12 cellular contexts compared by ENCODE assay signal in genomic region chr1:160705176-160705745, GRCh38. TPM values are rescaled to one million over a fixed set of nuclear protein-coding genes. Genes with fewer than 3 reads are reported as not detected.
DNase-seq lines count a peak whose midpoint lies in the region; ATAC-seq, FAIRE-seq and TF ChIP-seq lines count a peak whose summit lies in the region.
"Had no signal": no experiment of that assay in that cellular context is flagged by ENCODE, and none has a peak within 500 bp of the region (broad histone marks: within the 10 kb centered on the region; RNA-seq: fewer than 3 reads in every experiment).

No MANE protein-coding gene starts in this region.

- H3K4me1 ChIP-seq in right lobe of liver (no peaks in the 10 kb centered on the region), HepG2 (ENCODE audit: insufficient read depth, low read length) (no peaks in the 10 kb centered on the region), Loucy (ENCODE audit: insufficient read depth, low read length, poor library complexity, severe bottlenecking) (peaks cover 55% of the 10 kb centered on the region), upper lobe of right lung (peaks cover 25% of the 10 kb centered on the region)

- no peak overlapping the region for H3K4me3 Mint-ChIP-seq in activated T-helper 1 cell treated with anti-CD3 and anti-CD28 coated beads, Interleukin-12 subunit alpha, Interleukin-12 subunit beta, Interleukin-2, Interleukin-4 antibody, amounts not matched to agents 30 ng/mL and 10 ng/mL and 1 ng/mL, durations not matched to agents 14 hours and 24 hours and 36 hours
- H3K4me3 Mint-ChIP-seq: HFFc6 had no signal

- no peaks in the 10 kb centered on the region for H3K36me3 ChIP-seq in right lobe of liver
- no peaks in the 10 kb centered on the region for H3K36me3 ChIP-seq in HepG2 (replicated peaks in 1 of 2; ENCODE audit: control insufficient read depth in 1 of 2, insufficient read depth in 2 of 2, low read length in 2 of 2)
- no peaks in the 10 kb centered on the region for H3K36me3 ChIP-seq in Loucy (ENCODE audit: insufficient read depth, low read length)
- no peaks in the 10 kb centered on the region for H3K36me3 ChIP-seq in upper lobe of right lung

- TF ChIP-seq RAD21 in HepG2 (CRISPR knock-in tag; IDR thresholded peaks at IDR 0.05), result no peak

- H3K4me2 ChIP-seq in HepG2 (ENCODE audit: low read depth, low read length) (no peak overlapping the region), Loucy (ENCODE audit: low read depth, low read length, poor library complexity, severe bottlenecking) (peak overlapping the region; percentile 26)

- H3K9me2 ChIP-seq in Loucy (replicated peaks; ENCODE audit: low read depth, low read length), result no peaks in the 10 kb centered on the region

- H3F3A ChIP-seq in Loucy (ENCODE audit: low read depth), result 0 out of 2 replicates have a peak, but pooled peaks cover 4% of the 10 kb centered on the region

- H3K9me3 ChIP-seq in right lobe of liver (no peaks in the 10 kb centered on the region), HepG2 (ENCODE audit: low read length) (no peaks in the 10 kb centered on the region), Loucy (ENCODE audit: insufficient read depth, low read depth, low read length) (no peaks in the 10 kb centered on the region), upper lobe of right lung (no peaks in the 10 kb centered on the region)

- no peaks in the 10 kb centered on the region for H3K9me3 Mint-ChIP-seq in activated T-helper 1 cell treated with anti-CD3 and anti-CD28 coated beads, Interleukin-12 subunit alpha, Interleukin-12 subunit beta, Interleukin-2, Interleukin-4 antibody, amounts not matched to agents 30 ng/mL and 10 ng/mL and 1 ng/mL, durations not matched to agents 14 hours and 24 hours and 36 hours
- H3K9me3 Mint-ChIP-seq: HFFc6 had no signal

- no peak for FAIRE-seq in HepG2 (lab: Jason Lieb, UNC)

- H3K4me1 Mint-ChIP-seq in activated T-helper 1 cell treated with anti-CD3 and anti-CD28 coated beads, Interleukin-12 subunit alpha, Interleukin-12 subunit beta, Interleukin-2, Interleukin-4 antibody, amounts not matched to agents 30 ng/mL and 10 ng/mL and 1 ng/mL, durations not matched to agents 14 hours and 24 hours and 36 hours (ENCODE audit: low read depth), result no peaks in the 10 kb centered on the region

- in situ Hi-C loops in HepG2 (cut with HindIII; ENCODE audit: extremely low pct_ligation_motif_present, low pct_unique_long_range_greater_than_20kb), result no loop called here

- ATAC-seq in right lobe of liver (peak in 3 of 4 donors; percentile 41 to 53 (median 49)), HepG2 (no peak), upper lobe of right lung (peak; percentile 75)

- H3K27me3 Mint-ChIP-seq in activated T-helper 1 cell treated with anti-CD3 and anti-CD28 coated beads, Interleukin-12 subunit alpha, Interleukin-12 subunit beta, Interleukin-2, Interleukin-4 antibody, amounts not matched to agents 30 ng/mL and 10 ng/mL and 1 ng/mL, durations not matched to agents 14 hours and 24 hours and 36 hours (ENCODE audit: insufficient read depth), result no peaks in the 10 kb centered on the region

- TF ChIP-seq CTCF in right lobe of liver (IDR thresholded peaks at IDR 0.05) (no peak), HepG2 (CRISPR knock-in tag; IDR thresholded peaks at IDR 0.05) (no peak), Loucy (conservative IDR thresholded peaks at IDR 0.05; ENCODE audit: low read length) (no peak), upper lobe of right lung (IDR thresholded peaks at IDR 0.05) (no peak)

- H3K36me3 Mint-ChIP-seq in activated T-helper 1 cell treated with anti-CD3 and anti-CD28 coated beads, Interleukin-12 subunit alpha, Interleukin-12 subunit beta, Interleukin-2, Interleukin-4 antibody, amounts not matched to agents 30 ng/mL and 10 ng/mL and 1 ng/mL, durations not matched to agents 14 hours and 24 hours and 36 hours (ENCODE audit: low read depth), result peaks cover 46% of the 10 kb centered on the region

- intact Hi-C loops in right lobe of liver (cut with DNase I) (no loop called here), HepG2 (cut with micrococcal nuclease; ENCODE audit: unreplicated experiment) (no loop called here), upper lobe of right lung (cut with DNase I) (no loop called here)
- intact Hi-C loops in activated T-helper 1 cell treated with anti-CD3 and anti-CD28 coated beads, Interleukin-12 subunit alpha, Interleukin-12 subunit beta, Interleukin-2, Interleukin-4 antibody, amounts not matched to agents 30 ng/mL and 10 ng/mL and 1 ng/mL, durations not matched to agents 14 hours and 24 hours and 36 hours (cut with micrococcal nuclease), result no loop called here

- H3K4me3 ChIP-seq in right lobe of liver, result no peak overlapping the region
- H3K4me3 ChIP-seq in HepG2 (replicated peaks in 1 of 3; ENCODE audit: insufficient read depth in 1 of 3, low read depth in 2 of 3, low read length in 3 of 3), result no peak overlapping the region
- no peak overlapping the region for H3K4me3 ChIP-seq in Loucy (ENCODE audit: low read length, poor library complexity, severe bottlenecking)
- H3K4me3 ChIP-seq in upper lobe of right lung, result no peak overlapping the region

- H4K20me1 ChIP-seq in HepG2 (ENCODE audit: insufficient read depth, low read length), result no peaks in the 10 kb centered on the region
- no peaks in the 10 kb centered on the region for H4K20me1 ChIP-seq in Loucy (ENCODE audit: insufficient read depth, low read length, poor library complexity, severe bottlenecking)

- DNase-seq in right lobe of liver, result no peak
- DNase-seq in HepG2 (ENCODE audit: low spot score), result no peak
- no peak for DNase-seq in activated T-helper 1 cell treated with anti-CD3 and anti-CD28 coated beads, Interleukin-12 subunit alpha, Interleukin-12 subunit beta, Interleukin-2, Interleukin-4 antibody, amounts not matched to agents 30 ng/mL and 10 ng/mL and 1 ng/mL, durations not matched to agents 14 hours and 24 hours and 36 hours (ENCODE audit: low spot score)
- no peak for DNase-seq in upper lobe of right lung
- no peak for DNase-seq in hippocampal formation (lab: John Stamatoyannopoulos, UW)
- no peak for DNase-seq in islet precursor cell
- no peak for DNase-seq in cerebellar cortex (ENCODE audit: low spot score)
- DNase-seq: activated CD4-positive, CD25-positive, alpha-beta regulatory T cell treated with anti-CD3 and anti-CD28 coated beads, Interleukin-2, amount 50 U/mL, for 72 hours; effector CD4-positive, alpha-beta T cell; HFFc6; RPMI8226 had no signal

- H3K79me2 ChIP-seq in HepG2 (ENCODE audit: insufficient read depth, low read length), result no peaks in the 10 kb centered on the region
- peaks cover 81% of the 10 kb centered on the region for H3K79me2 ChIP-seq in Loucy (ENCODE audit: insufficient read depth, low read length)

- no peaks in the 10 kb centered on the region for H3K27me3 ChIP-seq in right lobe of liver
- H3K27me3 ChIP-seq in HepG2 (ENCODE audit: control insufficient read depth in 1 of 2, insufficient read depth in 2 of 2, low read length in 2 of 2), result peaks cover 0 to 4% of the 10 kb centered on the region in 2 experiments; a peak in 2 of 5 replicates
- H3K27me3 ChIP-seq in Loucy (ENCODE audit: insufficient read depth, low read length, poor library complexity, severe bottlenecking), result no peaks in the 10 kb centered on the region
- no peaks in the 10 kb centered on the region for H3K27me3 ChIP-seq in upper lobe of right lung

- TF ChIP-seq POLR2A in right lobe of liver (IDR thresholded peaks at IDR 0.05), result no peak
- TF ChIP-seq POLR2A in HepG2 (IDR thresholded peaks at IDR 0.05; ENCODE audit: insufficient read depth in 1 of 2, low read depth in 2 of 2, low read length in 2 of 2), result no peak

- peak overlapping the region; percentile 62 for H3K27ac Mint-ChIP-seq in activated T-helper 1 cell treated with anti-CD3 and anti-CD28 coated beads, Interleukin-12 subunit alpha, Interleukin-12 subunit beta, Interleukin-2, Interleukin-4 antibody, amounts not matched to agents 30 ng/mL and 10 ng/mL and 1 ng/mL, durations not matched to agents 14 hours and 24 hours and 36 hours
- H3K27ac Mint-ChIP-seq: HFFc6 had no signal

- POLR2A ChIA-PET in HepG2 (lab: Yijun Ruan, JAX), result no interaction called here

- no peak overlapping the region for H2AFZ ChIP-seq in HepG2 (ENCODE audit: low read length)
- H2AFZ ChIP-seq in Loucy (ENCODE audit: low read length), result no peak overlapping the region

- WGBS in right lobe of liver (ENCODE audit: insufficient coverage, low coverage, low lambda C conversion rate, missing lambda C conversion rate), result 72% methylated on average over 4 of the region's 4 CpGs
- WGBS in HepG2 (ENCODE audit: low lambda C conversion rate), result 53% methylated on average over 4 of the region's 4 CpGs

- H3K27ac ChIP-seq in right lobe of liver, result no peak overlapping the region
- no peak overlapping the region for H3K27ac ChIP-seq in HepG2 (ENCODE audit: extremely low read length, insufficient read depth, low read length)
- no peak overlapping the region for H3K27ac ChIP-seq in upper lobe of right lung

- CTCF ChIA-PET in HepG2 (lab: Yijun Ruan, JAX; ENCODE audit: low intra/inter-chr PET ratio, low total read pairs), result no interaction called here

- TF ChIP-seq EP300 in HepG2 (IDR thresholded peaks at IDR 0.05; ENCODE audit: low read depth in 2 of 2, low read length in 2 of 2) (no peak), HepG2 (CRISPR knock-in tag; IDR thresholded peaks at IDR 0.05; ENCODE audit: borderline replicate concordance) (no peak)

- no peak overlapping the region for H3K9ac ChIP-seq in HepG2 (ENCODE audit: insufficient read depth, low read depth, low read length)
- H3K9ac ChIP-seq in Loucy (ENCODE audit: low read depth, low read length, poor library complexity, severe bottlenecking), result no peak overlapping the region

- BruUV-seq in HepG2 (replicated peaks; lab: Mats Ljungman, UMichigan), result no TSS peak

RNA-seq across cellular contexts. Expression of gene CD48, which starts 6.4 kb away (rescaled TPM):
- 1 to 10 TPM in 5 of 6 experiments, under 1 TPM in 1; 0.68 to 5.0 (median 3.4) TPM for total RNA-seq in right lobe of liver
- total RNA-seq in HepG2 (2016; rRNA removed; fragmentation: Illumina TruSeq; extraction: Trizol), result not detected in 2 replicates
- not detected in 2 replicates for total RNA-seq in HepG2 (2016; cell fraction: cytosol; rRNA removed; fragmentation: Illumina TruSeq; extraction: Trizol; ENCODE audit: low read depth)
- total RNA-seq in HepG2 (2016; cell fraction: insoluble cytoplasmic fraction; rRNA removed; fragmentation: Illumina TruSeq; extraction: Trizol), result not detected in 2 replicates
- total RNA-seq in HepG2 (2016; cell fraction: membrane; rRNA removed; fragmentation: Illumina TruSeq; extraction: Trizol), result not detected in 2 replicates
- total RNA-seq in HepG2 (2016; cell fraction: nucleus; rRNA removed; fragmentation: Illumina TruSeq; extraction: Trizol), result not detected in 2 replicates
- not detected in 2 replicates for polyA plus RNA-seq in HepG2 (2011; rRNA removed)
- polyA plus RNA-seq in HepG2 (2011; cell fraction: cytosol; rRNA removed), result 0.05 TPM in 1 of 2 replicates, not detected in the other
- polyA plus RNA-seq in HepG2 (2011; cell fraction: nucleus; rRNA removed), result 0.12 TPM in 1 of 2 replicates, not detected in the other
- not detected in 2 replicates for polyA plus RNA-seq in HepG2 (2012)
- not detected in 2 replicates for polyA plus RNA-seq in HepG2 (2016; cell fraction: cytosol; fragmentation: Illumina TruSeq; extraction: Trizol; ENCODE audit: low read depth)
- polyA plus RNA-seq in HepG2 (2016; cell fraction: insoluble cytoplasmic fraction; fragmentation: Illumina TruSeq; extraction: Trizol; ENCODE audit: low read depth), result not detected in 2 replicates
- polyA plus RNA-seq in HepG2 (2016; cell fraction: membrane; fragmentation: Illumina TruSeq; extraction: Trizol; ENCODE audit: low read depth), result not detected in 2 replicates
- polyA plus RNA-seq in HepG2 (2016; cell fraction: nucleus; fragmentation: Illumina TruSeq; extraction: Trizol; ENCODE audit: insufficient read depth, low read depth), result not detected in 2 replicates
- polyA minus RNA-seq in HepG2 (2011; rRNA and poly(A)+ RNA removed; ENCODE audit: low replicate concordance), result not detected in 2 replicates
- polyA minus RNA-seq in HepG2 (2011; cell fraction: cytosol; rRNA and poly(A)+ RNA removed), result not detected in 2 replicates
- not detected in 2 replicates for polyA minus RNA-seq in HepG2 (2011; cell fraction: nucleus; rRNA and poly(A)+ RNA removed)
- total RNA-seq in activated T-helper 1 cell treated with anti-CD3 and anti-CD28 coated beads, Interleukin-12 subunit alpha, Interleukin-12 subunit beta, Interleukin-2, Interleukin-4 antibody, amounts not matched to agents 30 ng/mL and 10 ng/mL and 1 ng/mL, durations not matched to agents 14 hours and 24 hours and 36 hours, result 219 and 222 TPM in 2 replicates
- total RNA-seq in upper lobe of right lung, result 21.5 TPM
- total RNA-seq: HFFc6 had no signal

RNA-seq across cellular contexts. Expression of gene SLAMF7, which starts 33.8 kb away (rescaled TPM):
- 1 to 10 TPM in 3 of 6 experiments, under 1 TPM in 3; 0.74 to 5.2 (median 0.99) TPM for total RNA-seq in right lobe of liver
- total RNA-seq in HepG2 (2016; rRNA removed; fragmentation: Illumina TruSeq; extraction: Trizol), result not detected in 2 replicates
- not detected in 2 replicates for total RNA-seq in HepG2 (2016; cell fraction: cytosol; rRNA removed; fragmentation: Illumina TruSeq; extraction: Trizol; ENCODE audit: low read depth)
- not detected in 2 replicates for total RNA-seq in HepG2 (2016; cell fraction: insoluble cytoplasmic fraction; rRNA removed; fragmentation: Illumina TruSeq; extraction: Trizol)
- not detected in 2 replicates for total RNA-seq in HepG2 (2016; cell fraction: membrane; rRNA removed; fragmentation: Illumina TruSeq; extraction: Trizol)
- total RNA-seq in HepG2 (2016; cell fraction: nucleus; rRNA removed; fragmentation: Illumina TruSeq; extraction: Trizol), result not detected in 2 replicates
- not detected in 2 replicates for polyA plus RNA-seq in HepG2 (2011; rRNA removed)
- 0.03 TPM in 1 of 2 replicates, not detected in the other for polyA plus RNA-seq in HepG2 (2011; cell fraction: cytosol; rRNA removed)
- polyA plus RNA-seq in HepG2 (2011; cell fraction: nucleus; rRNA removed), result 0.05 TPM in 1 of 2 replicates, not detected in the other
- polyA plus RNA-seq in HepG2 (2012), result not detected in 2 replicates
- polyA plus RNA-seq in HepG2 (2016; cell fraction: cytosol; fragmentation: Illumina TruSeq; extraction: Trizol; ENCODE audit: low read depth), result not detected in 2 replicates
- polyA plus RNA-seq in HepG2 (2016; cell fraction: insoluble cytoplasmic fraction; fragmentation: Illumina TruSeq; extraction: Trizol; ENCODE audit: low read depth), result not detected in 2 replicates
- polyA plus RNA-seq in HepG2 (2016; cell fraction: membrane; fragmentation: Illumina TruSeq; extraction: Trizol; ENCODE audit: low read depth), result not detected in 2 replicates
- not detected in 2 replicates for polyA plus RNA-seq in HepG2 (2016; cell fraction: nucleus; fragmentation: Illumina TruSeq; extraction: Trizol; ENCODE audit: insufficient read depth, low read depth)
- polyA minus RNA-seq in HepG2 (2011; rRNA and poly(A)+ RNA removed; ENCODE audit: low replicate concordance), result 0.07 TPM in 1 of 2 replicates, not detected in the other
- not detected in 2 replicates for polyA minus RNA-seq in HepG2 (2011; cell fraction: cytosol; rRNA and poly(A)+ RNA removed)
- polyA minus RNA-seq in HepG2 (2011; cell fraction: nucleus; rRNA and poly(A)+ RNA removed), result not detected in 2 replicates
- total RNA-seq in activated T-helper 1 cell treated with anti-CD3 and anti-CD28 coated beads, Interleukin-12 subunit alpha, Interleukin-12 subunit beta, Interleukin-2, Interleukin-4 antibody, amounts not matched to agents 30 ng/mL and 10 ng/mL and 1 ng/mL, durations not matched to agents 14 hours and 24 hours and 36 hours, result 43.7 and 53.6 TPM in 2 replicates
- 9.2 TPM for total RNA-seq in upper lobe of right lung
- total RNA-seq: HFFc6 had no signal

RNA-seq across cellular contexts. Expression of gene SLAMF1, which starts 58.4 kb away (rescaled TPM):
- total RNA-seq in right lobe of liver, result under 1 TPM; 0.20 to 0.42 (median 0.28) TPM
- total RNA-seq in HepG2 (2016; rRNA removed; fragmentation: Illumina TruSeq; extraction: Trizol), result not detected in 2 replicates
- not detected in 2 replicates for total RNA-seq in HepG2 (2016; cell fraction: cytosol; rRNA removed; fragmentation: Illumina TruSeq; extraction: Trizol; ENCODE audit: low read depth)
- not detected in 2 replicates for total RNA-seq in HepG2 (2016; cell fraction: insoluble cytoplasmic fraction; rRNA removed; fragmentation: Illumina TruSeq; extraction: Trizol)
- total RNA-seq in HepG2 (2016; cell fraction: membrane; rRNA removed; fragmentation: Illumina TruSeq; extraction: Trizol), result not detected in 2 replicates
- total RNA-seq in HepG2 (2016; cell fraction: nucleus; rRNA removed; fragmentation: Illumina TruSeq; extraction: Trizol), result not detected in 2 replicates
- polyA plus RNA-seq in HepG2 (2011; rRNA removed), result not detected in 2 replicates
- polyA plus RNA-seq in HepG2 (2011; cell fraction: cytosol; rRNA removed), result not detected in 2 replicates
- polyA plus RNA-seq in HepG2 (2011; cell fraction: nucleus; rRNA removed), result 0.11 and 0.21 TPM in 2 replicates
- polyA plus RNA-seq in HepG2 (2012), result not detected in 2 replicates
- not detected in 2 replicates for polyA plus RNA-seq in HepG2 (2016; cell fraction: cytosol; fragmentation: Illumina TruSeq; extraction: Trizol; ENCODE audit: low read depth)
- polyA plus RNA-seq in HepG2 (2016; cell fraction: insoluble cytoplasmic fraction; fragmentation: Illumina TruSeq; extraction: Trizol; ENCODE audit: low read depth), result not detected in 2 replicates
- not detected in 2 replicates for polyA plus RNA-seq in HepG2 (2016; cell fraction: membrane; fragmentation: Illumina TruSeq; extraction: Trizol; ENCODE audit: low read depth)
- polyA plus RNA-seq in HepG2 (2016; cell fraction: nucleus; fragmentation: Illumina TruSeq; extraction: Trizol; ENCODE audit: insufficient read depth, low read depth), result not detected in 2 replicates
- polyA minus RNA-seq in HepG2 (2011; rRNA and poly(A)+ RNA removed; ENCODE audit: low replicate concordance), result not detected in 2 replicates
- polyA minus RNA-seq in HepG2 (2011; cell fraction: cytosol; rRNA and poly(A)+ RNA removed), result not detected in 2 replicates
- not detected in 2 replicates for polyA minus RNA-seq in HepG2 (2011; cell fraction: nucleus; rRNA and poly(A)+ RNA removed)
- 118 TPM in 2 replicates for total RNA-seq in activated T-helper 1 cell treated with anti-CD3 and anti-CD28 coated beads, Interleukin-12 subunit alpha, Interleukin-12 subunit beta, Interleukin-2, Interleukin-4 antibody, amounts not matched to agents 30 ng/mL and 10 ng/mL and 1 ng/mL, durations not matched to agents 14 hours and 24 hours and 36 hours
- total RNA-seq in upper lobe of right lung, result 1.6 TPM
- total RNA-seq: HFFc6 had no signal

Comparison
In these comparisons a context has a peak if more than half of its experiments do, and no peak if none do; other contexts are left out.
1. RNA of gene SLAMF1, which starts 58.4 kb away (total RNA-seq): 118 TPM in activated T-helper 1 cell treated with anti-CD3 and anti-CD28 coated beads, Interleukin-12 subunit alpha, Interleukin-12 subunit beta, Interleukin-2, Interleukin-4 antibody, amounts not matched to agents 30 ng/mL and 10 ng/mL and 1 ng/mL, durations not matched to agents 14 hours and 24 hours and 36 hours; 1.6 TPM in upper lobe of right lung (single experiment), 0.20 to 0.42 TPM in right lobe of liver and not detected in HepG2; every median in the first group is over 10 times any median in the second.